8 cellular contexts compared by ENCODE assay signal in genomic region chr12:14514154-14514842, GRCh38. TPM values are rescaled to one million over a fixed set of nuclear protein-coding genes. Genes with fewer than 3 reads are reported as not detected.
DNase-seq lines count a peak whose midpoint lies in the region; ATAC-seq and TF ChIP-seq lines count a peak whose summit lies in the region.

No MANE protein-coding gene starts in this region.

- WGBS in lung, 2 donors, result 44 to 50% methylated on average over 4 of the region's 4 CpGs

- peak overlapping the region in 1 of 2 donors; percentile 37 for H3K27ac ChIP-seq in breast epithelium
- H3K27ac ChIP-seq in lung (ENCODE audit: low read depth in 1 of 2, low read length in 1 of 2), result no peak overlapping the region

- H3K27me3 ChIP-seq in breast epithelium, result no peaks in the 10 kb centered on the region
- H3K27me3 ChIP-seq in lung (ENCODE audit: control insufficient read depth, insufficient read depth), result no peaks in the 10 kb centered on the region

- H3K9me3 ChIP-seq in breast epithelium (no peaks in the 10 kb centered on the region), lung (ENCODE audit: control insufficient read depth in 2 of 2, insufficient read depth in 1 of 2, low read length in 1 of 2) (no peaks in the 10 kb centered on the region)

- intact Hi-C loops in breast epithelium (cut with DNase I; ENCODE audit: low total_unique reads), result no loop called here

- ATAC-seq in lung (ENCODE audit: insufficient read depth, low FRiP score) (no peak), GM21360 (IDR thresholded peaks at IDR 0.05; ENCODE audit: unreplicated experiment) (no peak), GM18502 (IDR thresholded peaks at IDR 0.05; ENCODE audit: poor library complexity, unreplicated experiment) (no peak)

- H3K4me3 ChIP-seq in breast epithelium (no peak overlapping the region), lung (no peak overlapping the region)

- TF ChIP-seq CTCF in breast epithelium (IDR thresholded peaks at IDR 0.05) (peak in 2 of 3 donors; percentile 65 to 79), lung (IDR thresholded peaks at IDR 0.05; ENCODE audit: control extremely low read depth, extremely low read depth) (peak; percentile 13)

- no peaks in the 10 kb centered on the region for H3K4me1 ChIP-seq in breast epithelium
- H3K4me1 ChIP-seq in lung (ENCODE audit: control insufficient read depth in 2 of 2, insufficient read depth in 2 of 2, low read length in 2 of 2), result no peaks in the 10 kb centered on the region

- DNase-seq in NCI-H1105 treated with DMSO at 0.1 percent for 48 hours (lab: John Stamatoyannopoulos, UW), result peak; percentile 10
- DNase-seq in NCI-H1105 (lab: John Stamatoyannopoulos, UW), result no peak
- DNase-seq in NCI-H2196 treated with DMSO at 0.1 percent for 48 hours (lab: John Stamatoyannopoulos, UW; ENCODE audit: unreplicated experiment), result peak; percentile 5
- peak in 1 of 2 donors; percentile 72 for DNase-seq in breast epithelium (ENCODE audit: low spot score in 2 of 2)
- DNase-seq in lung (ENCODE audit: low spot score), result peak; percentile 44
- DNase-seq in central memory CD4-positive, alpha-beta T cell, result no peak

- no peaks in the 10 kb centered on the region for H3K36me3 ChIP-seq in breast epithelium
- peaks cover 0 to 4% of the 10 kb centered on the region in 2 donors for H3K36me3 ChIP-seq in lung (ENCODE audit: control insufficient read depth in 2 of 2, insufficient read depth in 2 of 2, low read length in 2 of 2)

- no peak for TF ChIP-seq POLR2A in breast epithelium (IDR thresholded peaks at IDR 0.05)

RNA-seq across cellular contexts. Expression of gene PLBD1, which starts 53.4 kb away (rescaled TPM):
- total RNA-seq in breast epithelium (10 to 100 TPM; 12.1 to 20.6 (median 19.8) TPM), lung (10 to 100 TPM; 21.2 to 30.5 TPM)
- polyA plus RNA-seq in lung, result 10 to 100 TPM in 1 of 2 donors, 1 to 10 TPM in 1; 9.5 to 40.9 TPM

Comparison
In these comparisons a context has a peak if more than half of its experiments do, and no peak if none do; other contexts are left out.
1. DNase-seq: peak in NCI-H1105 treated with DMSO at 0.1 percent for 48 hours (single experiment), NCI-H2196 treated with DMSO at 0.1 percent for 48 hours (single experiment) and lung (single experiment); none in NCI-H1105 (single experiment) and central memory CD4-positive, alpha-beta T cell (single experiment).